ENCODE assay signal across 8 cellular contexts in the genomic region with DNA sequence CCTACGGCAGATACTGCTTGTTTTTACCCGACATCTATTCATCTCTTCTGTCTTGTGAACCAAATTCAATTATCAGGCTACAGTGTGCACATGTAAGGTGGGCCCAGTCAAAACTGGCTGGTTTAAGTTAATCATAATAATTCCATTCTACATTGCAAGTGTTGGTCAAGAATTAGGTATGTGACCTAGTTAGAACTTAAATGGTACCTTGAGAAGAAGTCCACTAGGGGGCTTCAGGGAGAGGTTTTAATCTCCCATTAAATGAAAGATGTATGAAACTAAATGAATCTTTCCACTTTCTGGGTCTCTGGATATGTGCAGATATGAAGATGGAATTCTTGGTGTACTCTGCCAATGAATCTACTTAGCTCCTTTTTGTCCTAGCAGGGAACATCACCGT.
DNase-seq lines count a peak whose midpoint lies in the region; ATAC-seq, FAIRE-seq and TF ChIP-seq lines count a peak whose summit lies in the region.

No MANE protein-coding gene starts in this region.

- peak; percentile 32 for TF ChIP-seq CTCF in D721Med (IDR thresholded peaks at IDR 0.05; ENCODE audit: insufficient read depth, missing control alignments)
- peak in 2 of 3 donors; percentile 12 to 36 for TF ChIP-seq CTCF in breast epithelium (IDR thresholded peaks at IDR 0.05)
- peak; percentile 38 for TF ChIP-seq CTCF in nephron progenitor cell (IDR thresholded peaks at IDR 0.05)

- no peak overlapping the region for H3K4me3 ChIP-seq in Jurkat, Clone E6-1 (ENCODE audit: low read length)
- H3K4me3 ChIP-seq in breast epithelium: no peak overlapping the region

- no peak overlapping the region for H3K27ac Mint-ChIP-seq in nephron progenitor cell
- H3K27ac Mint-ChIP-seq in activated CD4-positive, alpha-beta memory T cell treated with anti-CD3 and anti-CD28 coated beads for 36 hours: no peak overlapping the region

- POLR2A ChIA-PET in activated CD4-positive, alpha-beta memory T cell treated with anti-CD3 and anti-CD28 coated beads for 36 hours (lab: Charles Lee): no interaction called here

- H3K27ac ChIP-seq in breast epithelium: no peak overlapping the region

- CTCF ChIA-PET in activated CD4-positive, alpha-beta memory T cell treated with anti-CD3 and anti-CD28 coated beads for 36 hours (lab: Charles Lee): interaction anchor here (1.0 kb wide), 1 partner anchor 9 kb away, joined by 3 read pairs; no protein-coding TSS in a partner anchor

- H3K27me3 ChIP-seq in breast epithelium: no peaks in the 10 kb centered on the region

- H3K36me3 Mint-ChIP-seq in nephron progenitor cell (ENCODE audit: low read depth): peaks cover 42% of the 10 kb centered on the region
- no peaks in the 10 kb centered on the region for H3K36me3 Mint-ChIP-seq in activated CD4-positive, alpha-beta memory T cell treated with anti-CD3 and anti-CD28 coated beads for 36 hours

- DNase-seq in D721Med (ENCODE audit: insufficient read length, low spot score) (no peak), breast epithelium (ENCODE audit: low spot score in 2 of 2) (no peak), nephron progenitor cell (no peak), posterior vena cava (ENCODE audit: low spot score) (no peak), T1000 (lab: John Stamatoyannopoulos, UW) (no peak)
- DNase-seq in Jurkat, Clone E6-1 (ENCODE audit: low read depth, low spot score): peak; percentile 9
- no peak for DNase-seq in activated CD4-positive, alpha-beta memory T cell treated with anti-CD3 and anti-CD28 coated beads for 36 hours

- no peaks in the 10 kb centered on the region for H3K36me3 ChIP-seq in breast epithelium

- H3K4me3 Mint-ChIP-seq in nephron progenitor cell: no peak overlapping the region
- H3K4me3 Mint-ChIP-seq in activated CD4-positive, alpha-beta memory T cell treated with anti-CD3 and anti-CD28 coated beads for 36 hours: no peak overlapping the region

- no peaks in the 10 kb centered on the region for H3K4me1 Mint-ChIP-seq in nephron progenitor cell
- H3K4me1 Mint-ChIP-seq in activated CD4-positive, alpha-beta memory T cell treated with anti-CD3 and anti-CD28 coated beads for 36 hours (ENCODE audit: low read depth): no peaks in the 10 kb centered on the region

- no peak for ATAC-seq in HG02840 (IDR thresholded peaks at IDR 0.05; ENCODE audit: low FRiP score, unreplicated experiment)

- intact Hi-C loops in breast epithelium (cut with DNase I; ENCODE audit: low total_unique reads) (no loop called here), posterior vena cava (cut with DNase I) (no loop called here)
- intact Hi-C loops in activated CD4-positive, alpha-beta memory T cell treated with anti-CD3 and anti-CD28 coated beads for 36 hours (cut with micrococcal nuclease): no loop called here

- no peaks in the 10 kb centered on the region for H3K9me3 ChIP-seq in breast epithelium

- H3K9me3 Mint-ChIP-seq in nephron progenitor cell: peaks cover 15% of the 10 kb centered on the region
- H3K9me3 Mint-ChIP-seq in activated CD4-positive, alpha-beta memory T cell treated with anti-CD3 and anti-CD28 coated beads for 36 hours: no peaks in the 10 kb centered on the region

- no peaks in the 10 kb centered on the region for H3K27me3 Mint-ChIP-seq in nephron progenitor cell (ENCODE audit: low read depth, poor library complexity)
- peaks cover 12% of the 10 kb centered on the region for H3K27me3 Mint-ChIP-seq in activated CD4-positive, alpha-beta memory T cell treated with anti-CD3 and anti-CD28 coated beads for 36 hours

- no peak for FAIRE-seq in D721Med (lab: Jason Lieb, UNC)

- TF ChIP-seq POLR2A in breast epithelium (IDR thresholded peaks at IDR 0.05): no peak

- no peaks in the 10 kb centered on the region for H3K4me1 ChIP-seq in breast epithelium
